38 cellular contexts compared by ENCODE assay signal in the genomic region with DNA sequence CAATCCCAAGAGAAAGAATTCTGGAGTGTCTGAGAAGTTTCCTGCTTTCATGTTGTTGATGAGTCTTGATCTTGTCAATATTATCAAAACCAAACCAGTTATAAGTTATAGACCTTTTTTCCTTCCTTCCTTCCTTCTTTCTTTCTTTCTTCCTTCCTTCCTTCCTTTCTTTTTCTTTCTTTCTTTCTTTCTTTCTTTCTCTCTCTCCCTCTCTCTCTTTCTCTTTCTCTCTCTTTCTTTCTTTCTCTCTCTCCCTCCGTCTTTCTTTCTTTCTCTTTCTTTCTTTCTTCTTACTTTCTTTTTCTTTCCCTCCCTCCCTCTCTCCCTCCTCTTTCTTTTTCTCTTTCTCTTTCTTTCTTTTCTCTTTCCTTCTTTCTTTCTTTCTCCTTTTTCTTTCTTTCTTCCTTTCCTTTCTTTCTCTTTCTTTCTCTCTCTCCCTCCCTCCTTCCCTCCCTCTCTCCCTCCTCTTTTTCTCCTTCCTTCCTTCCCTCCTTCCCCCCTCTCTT. TPM values are rescaled to one million over a fixed set of nuclear protein-coding genes. Genes with fewer than 3 reads are reported as not detected.
"Had no signal": no experiment of that assay in that cellular context is flagged by ENCODE, and none has a peak within 500 bp of the region (broad histone marks: within the 10 kb centered on the region; RNA-seq: fewer than 3 reads in every experiment).

A gene (minus strand): TSS at position 51 of the 506 bp plus-strand sequence. CDS start 0 bp downstream, at position 51.

- H3K9me3 Mint-ChIP-seq: activated B cell treated with CpG ODN at 0.5 μM for 24 hours; activated CD4-positive, alpha-beta memory T cell treated with anti-CD3 and anti-CD28 coated beads for 36 hours; activated naive CD4-positive, alpha-beta T cell treated with anti-CD3 and anti-CD28 coated beads for 36 hours; activated naive CD8-positive, alpha-beta T cell treated with anti-CD3 and anti-CD28 coated beads, Interleukin-2, amount 10 ng/mL, durations not matched to agents 7 days and 5 days; activated T-cell treated with anti-CD3 and anti-CD28 coated beads, Interleukin-2, amount 50 U/mL, for 4 hours; central memory CD8-positive, alpha-beta T cell had no signal

- H3K27ac Mint-ChIP-seq: activated B cell treated with CpG ODN at 0.5 μM for 24 hours; activated CD4-positive, alpha-beta memory T cell treated with anti-CD3 and anti-CD28 coated beads for 36 hours; activated naive CD4-positive, alpha-beta T cell treated with anti-CD3 and anti-CD28 coated beads for 36 hours; activated naive CD8-positive, alpha-beta T cell treated with anti-CD3 and anti-CD28 coated beads, Interleukin-2, amount 10 ng/mL, durations not matched to agents 7 days and 5 days; activated T-helper 1 cell treated with anti-CD3 and anti-CD28 coated beads, Interleukin-12 subunit alpha, Interleukin-12 subunit beta, Interleukin-2, Interleukin-4 antibody, amounts not matched to agents 30 ng/mL and 10 ng/mL and 1 ng/mL, durations not matched to agents 14 hours and 24 hours and 36 hours had no signal

- H3K4me1 Mint-ChIP-seq: central memory CD8-positive, alpha-beta T cell had no signal

- ATAC-seq: activated T-cell treated with anti-CD3 and anti-CD28 coated beads, Interleukin-2, amount 50 U/mL, for 4 hours; PC-3 had no signal

- H3K4me1 ChIP-seq: ascending aorta, SJCRH30 had no signal

- DNase-seq: activated B cell treated with CpG ODN at 0.5 μM for 24 hours; activated CD4-positive, alpha-beta memory T cell treated with anti-CD3 and anti-CD28 coated beads for 36 hours; activated CD4-positive, alpha-beta T cell treated with anti-CD3 and anti-CD28 coated beads for 4 hours; activated CD4-positive, alpha-beta T cell treated with anti-CD3 and anti-CD28 coated beads, Interleukin-2, amount 50 U/mL, for 1 hour; activated CD4-positive, CD25-positive, alpha-beta regulatory T cell treated with anti-CD3 and anti-CD28 coated beads, Interleukin-2, amount 50 U/mL, for 72 hours; activated CD8-positive, alpha-beta memory T cell treated with anti-CD3 and anti-CD28 coated beads, Interleukin-2, amount 50 U/mL, for 4 hours; activated gamma-delta T cell treated with Interleukin-2 at 50 U/mL for 16 hours; activated naive CD4-positive, alpha-beta T cell treated with anti-CD3 and anti-CD28 coated beads for 36 hours; activated naive CD8-positive, alpha-beta T cell treated with anti-CD3 and anti-CD28 coated beads, Interleukin-2, amount 10 ng/mL, durations not matched to agents 7 days and 5 days; activated T-cell treated with anti-CD3 and anti-CD28 coated beads for 4 hours; activated T-cell treated with anti-CD3 and anti-CD28 coated beads, Interleukin-2, amount 50 U/mL, for 4 hours; amygdala; Kasumi-1; KG1; MG63; NCI-H1048; NCI-H1105 treated with DMSO at 0.1 percent for 48 hours; NCI-H1436; NCI-H1694; NCI-H1930; NCI-H2081 treated with DMSO at 0.1 percent for 48 hours; NCI-H226; NCI-H446 treated with DMSO at 0.1 percent for 48 hours; NCI-H524; NCI-H69; NCI-H82; PC-3; SHP77; SJCRH30; T-helper 1 cell; T-helper 2 cell; T-helper 9 cell had no signal

- H3K4me3 Mint-ChIP-seq: activated B cell treated with CpG ODN at 0.5 μM for 24 hours; activated CD4-positive, alpha-beta memory T cell treated with anti-CD3 and anti-CD28 coated beads for 36 hours; activated naive CD4-positive, alpha-beta T cell treated with anti-CD3 and anti-CD28 coated beads for 36 hours; activated naive CD8-positive, alpha-beta T cell treated with anti-CD3 and anti-CD28 coated beads, Interleukin-2, amount 10 ng/mL, durations not matched to agents 7 days and 5 days; activated T-cell treated with anti-CD3 and anti-CD28 coated beads, Interleukin-2, amount 50 U/mL, for 4 hours; activated T-helper 1 cell treated with anti-CD3 and anti-CD28 coated beads, Interleukin-12 subunit alpha, Interleukin-12 subunit beta, Interleukin-2, Interleukin-4 antibody, amounts not matched to agents 30 ng/mL and 10 ng/mL and 1 ng/mL, durations not matched to agents 14 hours and 24 hours and 36 hours; central memory CD8-positive, alpha-beta T cell had no signal

- H3K4me3 ChIP-seq: ascending aorta, cardiac muscle cell, MG63, SJCRH30, SK-N-MC had no signal

- H3K36me3 Mint-ChIP-seq: activated CD4-positive, alpha-beta memory T cell treated with anti-CD3 and anti-CD28 coated beads for 36 hours; activated naive CD8-positive, alpha-beta T cell treated with anti-CD3 and anti-CD28 coated beads, Interleukin-2, amount 10 ng/mL, durations not matched to agents 7 days and 5 days had no signal

- H3K36me3 ChIP-seq: ascending aorta, cardiac muscle cell, MG63, SJCRH30 had no signal

- H3K27me3 ChIP-seq: ascending aorta, cardiac muscle cell, SJCRH30 had no signal

- H3K9me3 ChIP-seq: ascending aorta, MG63, SJCRH30 had no signal

- H3K27ac ChIP-seq: ascending aorta, cardiac muscle cell, SJCRH30, SK-N-MC, VCaP had no signal

RNA-seq across cellular contexts. Expression of the gene that starts here (rescaled TPM):
- total RNA-seq: activated B cell treated with CpG ODN at 0.5 μM for 24 hours; activated CD4-positive, alpha-beta memory T cell treated with anti-CD3 and anti-CD28 coated beads for 36 hours; activated naive CD4-positive, alpha-beta T cell treated with anti-CD3 and anti-CD28 coated beads for 36 hours; activated naive CD8-positive, alpha-beta T cell treated with anti-CD3 and anti-CD28 coated beads, Interleukin-2, amount 10 ng/mL, durations not matched to agents 7 days and 5 days; activated T-cell treated with anti-CD3 and anti-CD28 coated beads, Interleukin-2, amount 50 U/mL, for 4 hours; activated T-helper 1 cell treated with anti-CD3 and anti-CD28 coated beads, Interleukin-12 subunit alpha, Interleukin-12 subunit beta, Interleukin-2, Interleukin-4 antibody, amounts not matched to agents 30 ng/mL and 10 ng/mL and 1 ng/mL, durations not matched to agents 14 hours and 24 hours and 36 hours; ascending aorta; cardiac muscle cell; PC-3; SJCRH30 had no signal
